Comparison of ENCODE assay signal across 14 cellular contexts in the genomic region with DNA sequence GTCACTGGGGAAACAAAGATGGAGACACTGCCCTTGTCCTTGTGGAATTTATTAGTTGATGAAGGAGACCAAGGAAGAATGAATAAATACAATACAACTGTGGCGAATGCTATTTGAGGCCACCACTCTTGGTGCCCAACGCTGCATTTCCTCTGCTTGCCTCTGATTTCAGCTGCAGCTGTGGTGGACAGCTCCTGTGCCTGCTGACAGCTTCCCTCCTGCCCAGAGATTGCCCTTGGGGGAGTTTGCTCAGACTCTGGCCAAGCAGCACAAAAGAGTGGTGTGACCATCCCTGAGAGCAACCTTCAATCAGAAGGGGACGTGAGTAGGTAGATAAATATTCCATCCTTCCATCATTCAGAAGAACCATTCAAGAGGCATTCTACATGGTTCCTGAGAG.
DNase-seq lines count a peak whose midpoint lies in the region; ATAC-seq, FAIRE-seq and TF ChIP-seq lines count a peak whose summit lies in the region.
"Had no signal": no experiment of that assay in that cellular context is flagged by ENCODE, and none has a peak within 500 bp of the region (broad histone marks: within the 10 kb centered on the region; RNA-seq: fewer than 3 reads in every experiment).

No MANE protein-coding gene starts in this region.

- no peak overlapping the region for H3K27ac Mint-ChIP-seq in GM23338
- H3K27ac Mint-ChIP-seq: activated CD4-positive, alpha-beta T cell treated with anti-CD3 and anti-CD28 coated beads, Interleukin-2, amount 10 ng/mL, durations not matched to agents 24 days and 14 days had no signal

- H3K4me3 ChIP-seq in GM23338, result no peak overlapping the region
- H3K4me3 ChIP-seq in RWPE2 (ENCODE audit: severe bottlenecking), result no peak overlapping the region
- H3K4me3 ChIP-seq in pancreas, result no peak overlapping the region
- H3K4me3 ChIP-seq: coronary artery had no signal

- H3K79me2 ChIP-seq in GM23338 (replicated peaks; ENCODE audit: insufficient read depth), result no peaks in the 10 kb centered on the region

- WGBS in pancreas, 2 donors, result 14 to 20% methylated on average over 3 of the region's 3 CpGs

- no peaks in the 10 kb centered on the region for H4K20me1 ChIP-seq in GM23338 (replicated peaks; ENCODE audit: insufficient read depth)

- H3K27ac ChIP-seq in GM23338 (ENCODE audit: low read depth) (no peak overlapping the region), RWPE2 (ENCODE audit: poor library complexity, severe bottlenecking) (no peak overlapping the region), foreskin keratinocyte (no peak overlapping the region), pancreas (no peak overlapping the region)
- H3K27ac ChIP-seq: coronary artery had no signal

- no peaks in the 10 kb centered on the region for H3K4me1 Mint-ChIP-seq in GM23338
- H3K4me1 Mint-ChIP-seq: activated CD4-positive, alpha-beta T cell treated with anti-CD3 and anti-CD28 coated beads, Interleukin-2, amount 10 ng/mL, durations not matched to agents 24 days and 14 days had no signal

- DNase-seq in GM23338 (ENCODE audit: low spot score), result peak; percentile 65
- DNase-seq in RWPE2 (ENCODE audit: low spot score), result no peak
- DNase-seq in foreskin keratinocyte, result peak in 1 of 2 donors; percentile 2
- peak in 3 of 6 donors; percentile 18 to 55 (median 21) for DNase-seq in pancreas
- no peak for DNase-seq in activated CD4-positive, alpha-beta T cell treated with anti-CD3 and anti-CD28 coated beads, Interleukin-2, amount 50 U/mL, for 4 hours
- DNase-seq: activated CD4-positive, alpha-beta T cell treated with anti-CD3 and anti-CD28 coated beads, Interleukin-2, amount 10 ng/mL, durations not matched to agents 24 days and 14 days; activated effector memory CD4-positive, alpha-beta T cell treated with anti-CD3 and anti-CD28 coated beads, Interleukin-2, amount 50 U/mL, for 16 hours; NCI-H1105; NCI-H524 treated with DMSO at 0.1 percent for 48 hours; stimulated activated naive CD8-positive, alpha-beta T cell treated with anti-CD3 and anti-CD28 coated beads, Interleukin-15, Interleukin-2, amounts not matched to agents 100 U/mL and 50 U/mL, for 24 hours had no signal

- no peaks in the 10 kb centered on the region for H3K9me3 ChIP-seq in RWPE2 (ENCODE audit: severe bottlenecking)
- no peaks in the 10 kb centered on the region for H3K9me3 ChIP-seq in pancreas

- H3K27me3 ChIP-seq in GM23338 (ENCODE audit: insufficient read depth) (no peaks in the 10 kb centered on the region), RWPE2 (ENCODE audit: insufficient read depth, poor library complexity, severe bottlenecking) (no peaks in the 10 kb centered on the region), foreskin keratinocyte (no peaks in the 10 kb centered on the region), pancreas (no peaks in the 10 kb centered on the region)

- H3K36me3 Mint-ChIP-seq in GM23338 (ENCODE audit: low read depth), result no peaks in the 10 kb centered on the region

- no peak overlapping the region for H2AFZ ChIP-seq in GM23338

- no peak overlapping the region for H3K4me2 ChIP-seq in GM23338

- H3K4me1 ChIP-seq in GM23338 (ENCODE audit: insufficient read depth), result no peaks in the 10 kb centered on the region
- no peaks in the 10 kb centered on the region for H3K4me1 ChIP-seq in RWPE2 (ENCODE audit: insufficient read depth, poor library complexity, severe bottlenecking)
- H3K4me1 ChIP-seq in foreskin keratinocyte, result no peaks in the 10 kb centered on the region
- no peaks in the 10 kb centered on the region for H3K4me1 ChIP-seq in pancreas

- no peak overlapping the region for H3K4me3 Mint-ChIP-seq in GM23338
- H3K4me3 Mint-ChIP-seq: activated CD4-positive, alpha-beta T cell treated with anti-CD3 and anti-CD28 coated beads, Interleukin-2, amount 10 ng/mL, durations not matched to agents 24 days and 14 days had no signal

- no peaks in the 10 kb centered on the region for H3K9me3 Mint-ChIP-seq in GM23338
- H3K9me3 Mint-ChIP-seq: activated CD4-positive, alpha-beta T cell treated with anti-CD3 and anti-CD28 coated beads, Interleukin-2, amount 10 ng/mL, durations not matched to agents 24 days and 14 days had no signal

- ATAC-seq in GM23338 (peak; percentile 95), RWPE2 (ENCODE audit: low read depth) (peak; percentile 54; the same call in 1 of the 3 replicates), foreskin keratinocyte (peak; percentile 56), pancreas (peak in 3 of 4 donors; percentile 51 to 81 (median 77)), HG02870 (IDR thresholded peaks at IDR 0.05; ENCODE audit: unreplicated experiment) (no peak), HG03045 (IDR thresholded peaks at IDR 0.05; ENCODE audit: unreplicated experiment) (no peak)
- ATAC-seq: stimulated activated naive CD8-positive, alpha-beta T cell treated with anti-CD3 and anti-CD28 coated beads, Interleukin-15, Interleukin-2, amounts not matched to agents 100 U/mL and 50 U/mL, for 24 hours had no signal

- no peaks in the 10 kb centered on the region for H3K9me2 ChIP-seq in GM23338 (ENCODE audit: insufficient read depth)

- TF ChIP-seq CTCF in GM23338 (conservative IDR thresholded peaks at IDR 0.05; ENCODE audit: low read depth in 2 of 2) (no peak), RWPE2 (IDR thresholded peaks at IDR 0.05; ENCODE audit: poor library complexity, severe bottlenecking) (no peak), foreskin keratinocyte (conservative IDR thresholded peaks at IDR 0.05) (no peak), pancreas (IDR thresholded peaks at IDR 0.05) (no peak)

- H3F3A ChIP-seq in GM23338 (replicated peaks; ENCODE audit: low read depth), result no peaks in the 10 kb centered on the region

- H3K36me3 ChIP-seq in GM23338 (ENCODE audit: insufficient read depth) (no peaks in the 10 kb centered on the region), RWPE2 (ENCODE audit: low read depth) (no peaks in the 10 kb centered on the region), pancreas (no peaks in the 10 kb centered on the region)

- intact Hi-C loops in pancreas (cut with DNase I), result no loop called here

- peaks cover 4% of the 10 kb centered on the region for H3K27me3 Mint-ChIP-seq in GM23338 (ENCODE audit: insufficient read depth, low read depth, poor library complexity)

- FAIRE-seq in pancreas (lab: Jason Lieb, UNC), result no peak
- FAIRE-seq: HTR-8/SVneo had no signal

TF ChIP-seq in GM23338, 12 proteins besides CTCF, POLR2A, EP300 and RAD21 (continues in another document):
- TF ChIP-seq ZNF114 (CRISPR knock-in tag; IDR thresholded peaks at IDR 0.05) (no peak), EZH2 (IDR thresholded peaks at IDR 0.05; ENCODE audit: low read depth, unreplicated experiment) (no peak), NANOG (IDR thresholded peaks at IDR 0.05; ENCODE audit: borderline replicate concordance) (no peak)
- TF ChIP-seq, protein P1, sequence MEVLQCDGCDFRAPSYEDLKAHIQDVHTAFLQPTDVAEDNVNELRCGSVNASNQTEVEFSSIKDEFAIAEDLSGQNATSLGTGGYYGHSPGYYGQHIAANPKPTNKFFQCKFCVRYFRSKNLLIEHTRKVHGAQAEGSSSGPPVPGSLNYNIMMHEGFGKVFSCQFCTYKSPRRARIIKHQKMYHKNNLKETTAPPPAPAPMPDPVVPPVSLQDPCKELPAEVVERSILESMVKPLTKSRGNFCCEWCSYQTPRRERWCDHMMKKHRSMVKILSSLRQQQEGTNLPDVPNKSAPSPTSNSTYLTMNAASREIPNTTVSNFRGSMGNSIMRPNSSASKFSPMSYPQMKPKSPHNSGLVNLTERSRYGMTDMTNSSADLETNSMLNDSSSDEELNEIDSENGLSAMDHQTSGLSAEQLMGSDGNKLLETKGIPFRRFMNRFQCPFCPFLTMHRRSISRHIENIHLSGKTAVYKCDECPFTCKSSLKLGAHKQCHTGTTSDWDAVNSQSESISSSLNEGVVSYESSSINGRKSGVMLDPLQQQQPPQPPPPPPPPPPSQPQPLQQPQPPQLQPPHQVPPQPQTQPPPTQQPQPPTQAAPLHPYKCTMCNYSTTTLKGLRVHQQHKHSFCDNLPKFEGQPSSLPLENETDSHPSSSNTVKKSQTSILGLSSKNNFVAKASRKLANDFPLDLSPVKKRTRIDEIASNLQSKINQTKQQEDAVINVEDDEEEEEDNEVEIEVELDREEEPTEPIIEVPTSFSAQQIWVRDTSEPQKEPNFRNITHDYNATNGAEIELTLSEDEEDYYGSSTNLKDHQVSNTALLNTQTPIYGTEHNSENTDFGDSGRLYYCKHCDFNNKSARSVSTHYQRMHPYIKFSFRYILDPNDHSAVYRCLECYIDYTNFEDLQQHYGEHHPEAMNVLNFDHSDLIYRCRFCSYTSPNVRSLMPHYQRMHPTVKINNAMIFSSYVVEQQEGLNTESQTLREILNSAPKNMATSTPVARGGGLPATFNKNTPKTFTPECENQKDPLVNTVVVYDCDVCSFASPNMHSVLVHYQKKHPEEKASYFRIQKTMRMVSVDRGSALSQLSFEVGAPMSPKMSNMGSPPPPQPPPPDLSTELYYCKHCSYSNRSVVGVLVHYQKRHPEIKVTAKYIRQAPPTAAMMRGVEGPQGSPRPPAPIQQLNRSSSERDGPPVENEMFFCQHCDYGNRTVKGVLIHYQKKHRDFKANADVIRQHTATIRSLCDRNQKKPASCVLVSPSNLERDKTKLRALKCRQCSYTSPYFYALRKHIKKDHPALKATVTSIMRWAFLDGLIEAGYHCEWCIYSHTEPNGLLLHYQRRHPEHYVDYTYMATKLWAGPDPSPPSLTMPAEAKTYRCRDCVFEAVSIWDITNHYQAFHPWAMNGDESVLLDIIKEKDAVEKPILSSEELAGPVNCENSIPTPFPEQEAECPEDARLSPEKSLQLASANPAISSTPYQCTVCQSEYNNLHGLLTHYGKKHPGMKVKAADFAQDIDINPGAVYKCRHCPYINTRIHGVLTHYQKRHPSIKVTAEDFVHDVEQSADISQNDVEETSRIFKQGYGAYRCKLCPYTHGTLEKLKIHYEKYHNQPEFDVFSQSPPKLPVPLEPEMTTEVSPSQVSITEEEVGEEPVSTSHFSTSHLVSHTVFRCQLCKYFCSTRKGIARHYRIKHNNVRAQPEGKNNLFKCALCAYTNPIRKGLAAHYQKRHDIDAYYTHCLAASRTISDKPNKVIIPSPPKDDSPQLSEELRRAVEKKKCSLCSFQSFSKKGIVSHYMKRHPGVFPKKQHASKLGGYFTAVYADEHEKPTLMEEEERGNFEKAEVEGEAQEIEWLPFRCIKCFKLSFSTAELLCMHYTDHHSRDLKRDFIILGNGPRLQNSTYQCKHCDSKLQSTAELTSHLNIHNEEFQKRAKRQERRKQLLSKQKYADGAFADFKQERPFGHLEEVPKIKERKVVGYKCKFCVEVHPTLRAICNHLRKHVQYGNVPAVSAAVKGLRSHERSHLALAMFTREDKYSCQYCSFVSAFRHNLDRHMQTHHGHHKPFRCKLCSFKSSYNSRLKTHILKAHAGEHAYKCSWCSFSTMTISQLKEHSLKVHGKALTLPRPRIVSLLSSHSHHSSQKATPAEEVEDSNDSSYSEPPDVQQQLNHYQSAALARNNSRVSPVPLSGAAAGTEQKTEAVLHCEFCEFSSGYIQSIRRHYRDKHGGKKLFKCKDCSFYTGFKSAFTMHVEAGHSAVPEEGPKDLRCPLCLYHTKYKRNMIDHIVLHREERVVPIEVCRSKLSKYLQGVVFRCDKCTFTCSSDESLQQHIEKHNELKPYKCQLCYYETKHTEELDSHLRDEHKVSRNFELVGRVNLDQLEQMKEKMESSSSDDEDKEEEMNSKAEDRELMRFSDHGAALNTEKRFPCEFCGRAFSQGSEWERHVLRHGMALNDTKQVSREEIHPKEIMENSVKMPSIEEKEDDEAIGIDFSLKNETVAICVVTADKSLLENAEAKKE (CRISPR knock-in tag; IDR thresholded peaks at IDR 0.05), result peak; percentile 67; the same call in 1 of the 2 replicates

Comparison
In these comparisons a context has a peak if more than half of its experiments do, and no peak if none do; other contexts are left out.
1. ATAC-seq: peak in GM23338 (single experiment), RWPE2 (single experiment), foreskin keratinocyte (single experiment) and pancreas (3 of 4); none in HG02870 (single experiment) and HG03045 (single experiment).